8 cellular contexts compared by ENCODE assay signal in genomic region chr7:87628780-87629569, GRCh38. TPM values are rescaled to one million over a fixed set of nuclear protein-coding genes. Genes with fewer than 3 reads are reported as not detected.
DNase-seq lines count a peak whose midpoint lies in the region; ATAC-seq and TF ChIP-seq lines count a peak whose summit lies in the region.

No MANE protein-coding gene starts in this region.

- no peak overlapping the region for H3K27ac ChIP-seq in MM.1S (ENCODE audit: low read length)
- no peak overlapping the region for H3K27ac ChIP-seq in mesendoderm (ENCODE audit: low read depth, low read length)

- H4K20me1 ChIP-seq in MM.1S (ENCODE audit: insufficient read depth, low read length), result no peaks in the 10 kb centered on the region

- peak overlapping the region; percentile 34 for H3K56ac ChIP-seq in mesendoderm (ENCODE audit: low read length)

- WGBS in mesendoderm (ENCODE audit: extremely low coverage, insufficient coverage, low lambda C conversion rate), result no CpG with 5 or more reads among the region's 39 CpGs

- H2BK120ac ChIP-seq in mesendoderm (ENCODE audit: low read depth, low read length), result no peak overlapping the region

- H3K23ac ChIP-seq in mesendoderm (ENCODE audit: low read length), result no peak overlapping the region

- no peak for TF ChIP-seq CTCF in MM.1S (IDR thresholded peaks at IDR 0.05; ENCODE audit: low read length)

- no peak overlapping the region for H2AK5ac ChIP-seq in mesendoderm (ENCODE audit: low read length)

- H3K4ac ChIP-seq in mesendoderm (ENCODE audit: low read depth, low read length), result no peak overlapping the region

- H3K79me2 ChIP-seq in MM.1S (ENCODE audit: low read length) (no peaks in the 10 kb centered on the region), mesendoderm (ENCODE audit: control insufficient read depth, insufficient read depth, low read length) (no peaks in the 10 kb centered on the region)

- no peaks in the 10 kb centered on the region for H3K9me2 ChIP-seq in MM.1S (replicated peaks; ENCODE audit: insufficient read depth, low read length)

- peak; percentile 57 for ATAC-seq in stimulated activated memory B cell treated with anti-CD40 and anti-IgM and Interleukin-4, amounts not matched to agents 10 μg/mL and 1 μg/mL and 100 μg/mL, for 72 hours

- H3K4me1 Mint-ChIP-seq in activated CD4-positive, alpha-beta memory T cell treated with anti-CD3 and anti-CD28 coated beads for 36 hours (ENCODE audit: low read depth), result peaks cover 9% of the 10 kb centered on the region
- peaks cover 18% of the 10 kb centered on the region for H3K4me1 Mint-ChIP-seq in stimulated activated memory B cell treated with anti-CD40 and anti-IgM and Interleukin-4, amounts not matched to agents 10 μg/mL and 1 μg/mL and 100 μg/mL, for 72 hours

- H3K9me3 ChIP-seq in MM.1S (replicated peaks; ENCODE audit: insufficient read depth, low read length) (no peaks in the 10 kb centered on the region), endocrine pancreas (ENCODE audit: control insufficient read depth, low read length) (no peaks in the 10 kb centered on the region)

- no peak overlapping the region for H2BK5ac ChIP-seq in mesendoderm (ENCODE audit: low read length)

- no peaks in the 10 kb centered on the region for H3K79me1 ChIP-seq in mesendoderm (ENCODE audit: low read length)

- intact Hi-C loops in activated CD4-positive, alpha-beta memory T cell treated with anti-CD3 and anti-CD28 coated beads for 36 hours (cut with micrococcal nuclease), result loop anchor here (1.0 to 10.0 kb wide), 5 partner anchors 29 to 486 kb away; partner anchors contain the start of genes ABCB1, CROT, DBF4 and SLC25A40

- H2AFZ ChIP-seq in MM.1S (ENCODE audit: low read length), result peak overlapping the region; percentile 99

- H3K36me3 Mint-ChIP-seq in activated CD4-positive, alpha-beta memory T cell treated with anti-CD3 and anti-CD28 coated beads for 36 hours, result no peaks in the 10 kb centered on the region
- no peaks in the 10 kb centered on the region for H3K36me3 Mint-ChIP-seq in stimulated activated memory B cell treated with anti-CD40 and anti-IgM and Interleukin-4, amounts not matched to agents 10 μg/mL and 1 μg/mL and 100 μg/mL, for 72 hours

- DNase-seq in ELF-1 (ENCODE audit: low read depth, low spot score) (peak; percentile 28), MM.1S (peak; percentile 69), mesendoderm (peak; percentile 28), A172 (ENCODE audit: low spot score) (no peak), GM19238 (ENCODE audit: insufficient read length, low spot score) (no peak)
- peak; percentile 35 for DNase-seq in activated CD4-positive, alpha-beta memory T cell treated with anti-CD3 and anti-CD28 coated beads for 36 hours

- peaks cover 14% of the 10 kb centered on the region for H3K27me3 Mint-ChIP-seq in activated CD4-positive, alpha-beta memory T cell treated with anti-CD3 and anti-CD28 coated beads for 36 hours
- H3K27me3 Mint-ChIP-seq in stimulated activated memory B cell treated with anti-CD40 and anti-IgM and Interleukin-4, amounts not matched to agents 10 μg/mL and 1 μg/mL and 100 μg/mL, for 72 hours, result no peaks in the 10 kb centered on the region

- POLR2A ChIA-PET in activated CD4-positive, alpha-beta memory T cell treated with anti-CD3 and anti-CD28 coated beads for 36 hours (lab: Charles Lee), result interaction anchor here (0.7 kb wide), 1 partner anchor 90 kb away, joined by 3 read pairs; no protein-coding TSS in a partner anchor

- H3K4me2 ChIP-seq in MM.1S (ENCODE audit: low read depth, low read length), result peak overlapping the region; percentile 96
- peak overlapping the region; percentile 83 for H3K4me2 ChIP-seq in mesendoderm (ENCODE audit: low read length)

- no peaks in the 10 kb centered on the region for H3K27me3 ChIP-seq in MM.1S (replicated peaks; ENCODE audit: insufficient read depth, low read length)
- H3K27me3 ChIP-seq in endocrine pancreas (ENCODE audit: control insufficient read depth, insufficient read depth, low read length), result no peaks in the 10 kb centered on the region
- peaks cover 6% of the 10 kb centered on the region for H3K27me3 ChIP-seq in mesendoderm (ENCODE audit: insufficient read depth, low read length, poor library complexity)

- H4K5ac ChIP-seq in mesendoderm (ENCODE audit: low read length), result no peak overlapping the region

- peak overlapping the region; percentile 96 for H3K4me3 ChIP-seq in MM.1S (ENCODE audit: low read length)
- peak overlapping the region; percentile 98 for H3K4me3 ChIP-seq in endocrine pancreas (ENCODE audit: control insufficient read depth, insufficient read depth, low read length)
- H3K4me3 ChIP-seq in mesendoderm (ENCODE audit: low read length), result peak overlapping the region; percentile 32

- H3K36me3 ChIP-seq in MM.1S (replicated peaks; ENCODE audit: insufficient read depth, low read length) (no peaks in the 10 kb centered on the region), endocrine pancreas (ENCODE audit: control insufficient read depth, insufficient read depth, low read length) (no peaks in the 10 kb centered on the region), mesendoderm (ENCODE audit: control insufficient read depth, insufficient read depth, low read length) (no peaks in the 10 kb centered on the region)

- no peak overlapping the region for H3K27ac Mint-ChIP-seq in activated CD4-positive, alpha-beta memory T cell treated with anti-CD3 and anti-CD28 coated beads for 36 hours
- H3K27ac Mint-ChIP-seq in stimulated activated memory B cell treated with anti-CD40 and anti-IgM and Interleukin-4, amounts not matched to agents 10 μg/mL and 1 μg/mL and 100 μg/mL, for 72 hours, result peak overlapping the region; percentile 46

- H3K9me3 Mint-ChIP-seq in activated CD4-positive, alpha-beta memory T cell treated with anti-CD3 and anti-CD28 coated beads for 36 hours, result no peaks in the 10 kb centered on the region
- H3K9me3 Mint-ChIP-seq in stimulated activated memory B cell treated with anti-CD40 and anti-IgM and Interleukin-4, amounts not matched to agents 10 μg/mL and 1 μg/mL and 100 μg/mL, for 72 hours, result no peaks in the 10 kb centered on the region

- H3F3A ChIP-seq in MM.1S (ENCODE audit: insufficient read depth, low read length), result 0 out of 2 replicates have a peak, but pooled peaks cover 6% of the 10 kb centered on the region

- H3K4me1 ChIP-seq in MM.1S (ENCODE audit: low read length) (no peaks in the 10 kb centered on the region), endocrine pancreas (ENCODE audit: control insufficient read depth, insufficient read depth, low read length) (no peaks in the 10 kb centered on the region), mesendoderm (ENCODE audit: control insufficient read depth, low read depth, low read length) (no peaks in the 10 kb centered on the region)

- H2BK15ac ChIP-seq in mesendoderm (replicated peaks; ENCODE audit: low read depth), result no peak overlapping the region

- CTCF ChIA-PET in activated CD4-positive, alpha-beta memory T cell treated with anti-CD3 and anti-CD28 coated beads for 36 hours (lab: Charles Lee), result interaction anchor here (1.1 kb wide), 1 partner anchor 9 kb away, joined by 4 read pairs; no protein-coding TSS in a partner anchor

- H4K8ac ChIP-seq in mesendoderm (ENCODE audit: low read depth, low read length), result no peak overlapping the region

- no peak overlapping the region for H3K18ac ChIP-seq in mesendoderm (ENCODE audit: low read length)

- peak overlapping the region; percentile 42; the same call in 1 of the 2 replicates for H3K9ac ChIP-seq in MM.1S (ENCODE audit: low read length)
- peak overlapping the region; percentile 91 for H3K9ac ChIP-seq in endocrine pancreas (ENCODE audit: control insufficient read depth, insufficient read depth, low read length)
- H3K9ac ChIP-seq in mesendoderm (ENCODE audit: low read length), result peak overlapping the region; percentile 33

- H3K4me3 Mint-ChIP-seq in activated CD4-positive, alpha-beta memory T cell treated with anti-CD3 and anti-CD28 coated beads for 36 hours, result peak overlapping the region; percentile 74
- H3K4me3 Mint-ChIP-seq in stimulated activated memory B cell treated with anti-CD40 and anti-IgM and Interleukin-4, amounts not matched to agents 10 μg/mL and 1 μg/mL and 100 μg/mL, for 72 hours, result peak overlapping the region; percentile 85

RNA-seq across cellular contexts. Expression of gene RUNDC3B, which starts 0.8 kb away (rescaled TPM):
- total RNA-seq in activated CD4-positive, alpha-beta memory T cell treated with anti-CD3 and anti-CD28 coated beads for 36 hours, result under 1 TPM; 0.43 to 0.53 TPM
- polyA plus RNA-seq in mesendoderm (2013, experiment 1 of 2), result 0.28 TPM
- 0.20 TPM for polyA plus RNA-seq in mesendoderm (2013, experiment 2 of 2)
- total RNA-seq in A172 (2014; rRNA removed; shearing (Covaris generic)), result 0.31 TPM in 1 of 2 replicates, not detected in the other

RNA-seq across cellular contexts. Expression of gene ABCB1, which starts 28.3 kb away (rescaled TPM):
- total RNA-seq in activated CD4-positive, alpha-beta memory T cell treated with anti-CD3 and anti-CD28 coated beads for 36 hours, result 1 to 10 TPM; 4.7 to 5.4 TPM
- polyA plus RNA-seq in mesendoderm (2013, experiment 1 of 2), result 0.15 TPM
- polyA plus RNA-seq in mesendoderm (2013, experiment 2 of 2), result 0.11 TPM
- total RNA-seq in A172 (2014; rRNA removed; shearing (Covaris generic)), result 0.14 and 0.24 TPM in 2 replicates

Comparison
In these comparisons a context has a peak if more than half of its experiments do, and no peak if none do; other contexts are left out.
1. DNase-seq: peak in ELF-1 (single experiment), MM.1S (single experiment), activated CD4-positive, alpha-beta memory T cell treated with anti-CD3 and anti-CD28 coated beads for 36 hours (single experiment) and mesendoderm (single experiment); none in A172 (single experiment) and GM19238 (single experiment).
2. H3K4me3 ChIP-seq: peak in every context shown above with its lines; median percentile 98 in endocrine pancreas; 96 in MM.1S; 32 in mesendoderm.
3. H3K9ac ChIP-seq: peak in every context shown above with its lines; median percentile 91 in endocrine pancreas; 42 in MM.1S; 33 in mesendoderm.